ENCODE assay signal across 2 cellular contexts in the genomic region with DNA sequence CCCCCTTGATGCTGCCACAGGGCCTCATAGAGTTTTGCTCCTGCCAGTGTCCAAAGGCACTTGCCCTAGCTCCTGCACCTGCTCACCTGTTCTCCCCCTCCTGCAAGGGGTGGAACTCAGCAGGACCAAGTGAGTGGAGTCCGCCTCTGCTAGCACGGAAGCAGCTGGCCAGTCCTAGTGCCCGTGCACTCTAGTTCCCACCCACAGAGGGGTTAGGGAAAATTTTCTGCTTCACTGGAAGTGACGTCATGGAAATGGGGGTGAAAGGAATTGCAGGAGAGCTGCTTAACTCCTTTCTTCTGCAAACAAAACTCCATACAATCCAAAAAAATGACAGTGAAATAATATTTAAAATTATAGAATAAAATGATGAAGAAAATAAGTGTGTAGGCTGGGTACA.
TF ChIP-seq lines count a peak whose summit lies in the region.

No MANE protein-coding gene starts in this region.

TF ChIP-seq in IMR-90, 13 proteins besides CTCF, POLR2A, EP300 and RAD21:
- no peak for TF ChIP-seq CHD1 (IDR thresholded peaks at IDR 0.05; ENCODE audit: low read depth, low read length)
- no peak for TF ChIP-seq CEBPB (IDR thresholded peaks at IDR 0.05; ENCODE audit: low read depth, low read length)
- TF ChIP-seq MXI1 (IDR thresholded peaks at IDR 0.05; ENCODE audit: borderline replicate concordance, low read depth, low read length) = no peak
- TF ChIP-seq MAFK (IDR thresholded peaks at IDR 0.05; ENCODE audit: low read depth, low read length) = no peak
- TF ChIP-seq RFX5 (IDR thresholded peaks at IDR 0.05; ENCODE audit: low read depth, low read length) = no peak
- TF ChIP-seq, protein P1, sequence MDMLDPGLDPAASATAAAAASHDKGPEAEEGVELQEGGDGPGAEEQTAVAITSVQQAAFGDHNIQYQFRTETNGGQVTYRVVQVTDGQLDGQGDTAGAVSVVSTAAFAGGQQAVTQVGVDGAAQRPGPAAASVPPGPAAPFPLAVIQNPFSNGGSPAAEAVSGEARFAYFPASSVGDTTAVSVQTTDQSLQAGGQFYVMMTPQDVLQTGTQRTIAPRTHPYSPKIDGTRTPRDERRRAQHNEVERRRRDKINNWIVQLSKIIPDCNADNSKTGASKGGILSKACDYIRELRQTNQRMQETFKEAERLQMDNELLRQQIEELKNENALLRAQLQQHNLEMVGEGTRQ (IDR thresholded peaks at IDR 0.05; ENCODE audit: low read depth, low read length) = no peak
- no peak for TF ChIP-seq SMC3 (IDR thresholded peaks at IDR 0.05; ENCODE audit: low read depth, low read length)
- no peak for TF ChIP-seq NFE2L2 (IDR thresholded peaks at IDR 0.05; ENCODE audit: low read depth, low read length)
- TF ChIP-seq FOS (IDR thresholded peaks at IDR 0.05; ENCODE audit: low read depth, low read length) = no peak
- TF ChIP-seq MAZ (IDR thresholded peaks at IDR 0.05; ENCODE audit: borderline replicate concordance, low read depth, low read length) = no peak
- TF ChIP-seq, protein P2, sequence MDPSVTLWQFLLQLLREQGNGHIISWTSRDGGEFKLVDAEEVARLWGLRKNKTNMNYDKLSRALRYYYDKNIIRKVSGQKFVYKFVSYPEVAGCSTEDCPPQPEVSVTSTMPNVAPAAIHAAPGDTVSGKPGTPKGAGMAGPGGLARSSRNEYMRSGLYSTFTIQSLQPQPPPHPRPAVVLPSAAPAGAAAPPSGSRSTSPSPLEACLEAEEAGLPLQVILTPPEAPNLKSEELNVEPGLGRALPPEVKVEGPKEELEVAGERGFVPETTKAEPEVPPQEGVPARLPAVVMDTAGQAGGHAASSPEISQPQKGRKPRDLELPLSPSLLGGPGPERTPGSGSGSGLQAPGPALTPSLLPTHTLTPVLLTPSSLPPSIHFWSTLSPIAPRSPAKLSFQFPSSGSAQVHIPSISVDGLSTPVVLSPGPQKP (IDR thresholded peaks at IDR 0.05; ENCODE audit: borderline replicate concordance, low read depth, low read length) = no peak
- TF ChIP-seq RCOR1 (IDR thresholded peaks at IDR 0.05; ENCODE audit: insufficient replicate concordance, low read length) = no peak
- TF ChIP-seq BHLHE40 (IDR thresholded peaks at IDR 0.05; ENCODE audit: low read depth, low read length) = no peak
TF ChIP-seq in IMR-90: peak in this region for 0.

TF ChIP-seq in GM12878, 131 proteins besides CTCF, POLR2A, EP300 and RAD21:
- peak in 1 of 2 experiments; percentile 67; a peak in 2 of 4 replicates for TF ChIP-seq BHLHE40 (IDR thresholded peaks at IDR 0.05; ENCODE audit: borderline replicate concordance in 1 of 2, low read depth in 2 of 2, low read length in 1 of 2)
- no peak for TF ChIP-seq ZNF274 (IDR thresholded peaks at IDR 0.05; ENCODE audit: insufficient read depth, insufficient read length)
- TF ChIP-seq CBX5 (IDR thresholded peaks at IDR 0.05; ENCODE audit: low read depth) = no peak
- TF ChIP-seq, protein P2 (IDR thresholded peaks at IDR 0.05; ENCODE audit: low read depth, low read length) = no peak
- TF ChIP-seq NRF1 (conservative IDR thresholded peaks at IDR 0.05; ENCODE audit: low read depth, low read length) = no peak
- no peak for TF ChIP-seq MXI1 (IDR thresholded peaks at IDR 0.05; ENCODE audit: low read depth, low read length)
- TF ChIP-seq EED (IDR thresholded peaks at IDR 0.05; ENCODE audit: low read depth) = no peak
- no peak for TF ChIP-seq SP1 (IDR thresholded peaks at IDR 0.05; ENCODE audit: low read depth, low read length)
- no peak for TF ChIP-seq BCL11A (IDR thresholded peaks at IDR 0.05; ENCODE audit: low read depth, low read length)
- no peak for TF ChIP-seq NR2C2 (IDR thresholded peaks at IDR 0.05; ENCODE audit: borderline replicate concordance, control insufficient read depth, insufficient read length, low read depth)
- no peak for TF ChIP-seq IKZF2 (IDR thresholded peaks at IDR 0.05)
- peak; percentile 97 for TF ChIP-seq ATF7 (IDR thresholded peaks at IDR 0.05; ENCODE audit: low read depth)
- TF ChIP-seq CEBPB (IDR thresholded peaks at IDR 0.05; ENCODE audit: borderline replicate concordance in 1 of 2, low read depth in 2 of 2, low read length in 2 of 2) = no peak
- TF ChIP-seq HCFC1 (IDR thresholded peaks at IDR 0.05; ENCODE audit: low read length) = no peak
- TF ChIP-seq IKZF1 (conservative IDR thresholded peaks at IDR 0.05) = peak; percentile 41; the same call in 1 of the 2 replicates
- no peak for TF ChIP-seq ZZZ3 (IDR thresholded peaks at IDR 0.05; ENCODE audit: control insufficient read depth, insufficient read length, low read depth)
